In genomic region chr2:118145806-118146205, GRCh38 we compare ENCODE assay signal across 1 cellular context.
TF ChIP-seq lines count a peak whose summit lies in the region.

No MANE protein-coding gene starts in this region.

TF ChIP-seq in liver, 16 proteins besides CTCF, POLR2A, EP300 and RAD21 (continued from another document):
- TF ChIP-seq REST (IDR thresholded peaks at IDR 0.05) (no peak), FOXA2 (IDR thresholded peaks at IDR 0.05) (no peak), JUND (IDR thresholded peaks at IDR 0.05) (no peak), SP1 (IDR thresholded peaks at IDR 0.05) (no peak), RXRA (IDR thresholded peaks at IDR 0.05) (no peak), GABPA (IDR thresholded peaks at IDR 0.05 in 1 of 2, conservative IDR thresholded peaks at IDR 0.05 in 1 of 2) (no peak), MAX (IDR thresholded peaks at IDR 0.05) (no peak), NR2F2 (IDR thresholded peaks at IDR 0.05) (no peak), YY1 (IDR thresholded peaks at IDR 0.05) (no peak), EGR1 (IDR thresholded peaks at IDR 0.05; ENCODE audit: low read depth in 2 of 2) (no peak), TAF1 (conservative IDR thresholded peaks at IDR 0.05) (no peak), ZBTB33 (IDR thresholded peaks at IDR 0.05) (no peak), ATF3 (IDR thresholded peaks at IDR 0.05) (no peak), HNF4G (IDR thresholded peaks at IDR 0.05) (no peak)
TF ChIP-seq in liver: peak in this region for 0.
